In the genomic region with DNA sequence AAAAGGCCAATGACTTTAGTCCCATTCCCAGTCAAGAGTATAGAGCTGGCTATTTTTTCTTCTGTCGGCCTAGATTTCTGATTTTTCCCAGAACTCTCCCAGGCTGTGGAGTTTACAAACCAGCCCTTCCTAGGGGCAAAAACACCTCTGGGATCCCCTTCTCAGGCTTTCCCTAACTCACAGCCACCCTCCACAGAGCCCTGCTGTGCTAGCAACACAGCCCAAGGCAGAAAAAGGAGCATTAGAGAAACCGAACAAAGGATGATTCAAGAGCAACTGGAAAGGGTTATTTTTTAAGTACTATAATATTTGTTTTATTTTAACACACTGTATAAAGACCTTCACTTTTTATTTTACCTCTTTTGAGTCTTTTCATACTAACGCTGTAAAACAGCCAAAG, we compare ENCODE assay signal across 22 cellular contexts.
DNase-seq lines count a peak whose midpoint lies in the region; ATAC-seq, FAIRE-seq and TF ChIP-seq lines count a peak whose summit lies in the region.
"Had no signal": no experiment of that assay in that cellular context is flagged by ENCODE, and none has a peak within 500 bp of the region (broad histone marks: within the 10 kb centered on the region; RNA-seq: fewer than 3 reads in every experiment).

No MANE protein-coding gene starts in this region.

- H3K4me3 Mint-ChIP-seq in GM23338, result no peak overlapping the region
- H3K4me3 Mint-ChIP-seq in astrocyte (ENCODE audit: unreplicated experiment), result no peak overlapping the region
- no peak overlapping the region for H3K4me3 Mint-ChIP-seq in neural progenitor cell
- H3K4me3 Mint-ChIP-seq in HFFc6, result no peak overlapping the region
- no peak overlapping the region for H3K4me3 Mint-ChIP-seq in activated CD4-positive, alpha-beta T cell treated with anti-CD3 and anti-CD28 coated beads, Interleukin-2, amount 10 ng/mL, durations not matched to agents 24 days and 14 days

- H3F3A ChIP-seq in GM23338 (replicated peaks; ENCODE audit: low read depth), result no peaks in the 10 kb centered on the region
- H3F3A ChIP-seq in neural progenitor cell (ENCODE audit: low read depth), result peaks cover 33% of the 10 kb centered on the region

- intact Hi-C loops in posterior vena cava (cut with DNase I), result no loop called here
- intact Hi-C loops in activated CD4-positive, alpha-beta T cell treated with anti-CD3 and anti-CD28 coated beads, Interleukin-2, amount 10 ng/mL, durations not matched to agents 24 days and 14 days (cut with micrococcal nuclease), result no loop called here

- H3K4me2 ChIP-seq in GM23338 (no peak overlapping the region), astrocyte (ENCODE audit: low read length) (no peak overlapping the region), neural progenitor cell (peak overlapping the region; percentile 26)

- no peak overlapping the region for H3K9ac ChIP-seq in astrocyte (ENCODE audit: low read length)
- no peak overlapping the region for H3K9ac ChIP-seq in neural progenitor cell

- H2AFZ ChIP-seq in GM23338 (no peak overlapping the region), astrocyte (ENCODE audit: low read depth, low read length) (no peak overlapping the region), neural progenitor cell (replicated peaks) (no peak overlapping the region)

- no peaks in the 10 kb centered on the region for H3K9me3 ChIP-seq in astrocyte (ENCODE audit: insufficient read depth, low read depth, low read length)
- H3K9me3 ChIP-seq in neural progenitor cell (ENCODE audit: low read depth), result no peaks in the 10 kb centered on the region
- H3K9me3 ChIP-seq: HAP-1, MG63 had no signal

- H3K36me3 Mint-ChIP-seq in GM23338 (ENCODE audit: low read depth), result 0 out of 3 replicates have a peak, but pooled peaks cover 4% of the 10 kb centered on the region
- peaks cover 18% of the 10 kb centered on the region for H3K36me3 Mint-ChIP-seq in astrocyte (ENCODE audit: low read depth, unreplicated experiment)
- peaks cover 32% of the 10 kb centered on the region for H3K36me3 Mint-ChIP-seq in neural progenitor cell
- H3K36me3 Mint-ChIP-seq in HFFc6 (ENCODE audit: low read depth), result peaks cover 26% of the 10 kb centered on the region
- H3K36me3 Mint-ChIP-seq in activated CD4-positive, alpha-beta T cell treated with anti-CD3 and anti-CD28 coated beads, Interleukin-2, amount 10 ng/mL, durations not matched to agents 24 days and 14 days (ENCODE audit: low read depth), result no peaks in the 10 kb centered on the region

- ATAC-seq in GM23338, result peak; percentile 69

- no peaks in the 10 kb centered on the region for H3K27me3 Mint-ChIP-seq in GM23338 (ENCODE audit: insufficient read depth, low read depth, poor library complexity)
- no peaks in the 10 kb centered on the region for H3K27me3 Mint-ChIP-seq in astrocyte (ENCODE audit: low read depth, unreplicated experiment)
- no peaks in the 10 kb centered on the region for H3K27me3 Mint-ChIP-seq in neural progenitor cell (ENCODE audit: insufficient read depth, low read depth)
- H3K27me3 Mint-ChIP-seq in HFFc6 (ENCODE audit: insufficient read depth), result no peaks in the 10 kb centered on the region; the same call in 1 of the 2 replicates
- no peaks in the 10 kb centered on the region for H3K27me3 Mint-ChIP-seq in activated CD4-positive, alpha-beta T cell treated with anti-CD3 and anti-CD28 coated beads, Interleukin-2, amount 10 ng/mL, durations not matched to agents 24 days and 14 days

- H3K9me3 Mint-ChIP-seq in GM23338, result peaks cover 14% of the 10 kb centered on the region
- peaks cover 5% of the 10 kb centered on the region for H3K9me3 Mint-ChIP-seq in astrocyte (ENCODE audit: unreplicated experiment)
- H3K9me3 Mint-ChIP-seq in neural progenitor cell, result peaks cover 25% of the 10 kb centered on the region
- peaks cover 9% of the 10 kb centered on the region; the same call in 1 of the 2 replicates for H3K9me3 Mint-ChIP-seq in HFFc6
- no peaks in the 10 kb centered on the region for H3K9me3 Mint-ChIP-seq in activated CD4-positive, alpha-beta T cell treated with anti-CD3 and anti-CD28 coated beads, Interleukin-2, amount 10 ng/mL, durations not matched to agents 24 days and 14 days

- no peaks in the 10 kb centered on the region for H3K4me1 ChIP-seq in GM23338 (ENCODE audit: insufficient read depth)
- no peaks in the 10 kb centered on the region for H3K4me1 ChIP-seq in astrocyte (ENCODE audit: insufficient read depth, low read length)
- peaks cover 49% of the 10 kb centered on the region for H3K4me1 ChIP-seq in neural progenitor cell

- H3K4me3 ChIP-seq in GM23338, result no peak overlapping the region
- no peak overlapping the region for H3K4me3 ChIP-seq in astrocyte (ENCODE audit: insufficient read depth, low read depth, low read length)
- H3K4me3 ChIP-seq in neural progenitor cell, result no peak overlapping the region
- H3K4me3 ChIP-seq: HAP-1, MG63, SK-N-MC had no signal

- peaks cover 4% of the 10 kb centered on the region; the same call in 1 of the 2 replicates for H3K9me2 ChIP-seq in GM23338 (ENCODE audit: insufficient read depth)

- TF ChIP-seq CTCF in GM23338 (conservative IDR thresholded peaks at IDR 0.05; ENCODE audit: low read depth in 2 of 2), result no peak
- TF ChIP-seq CTCF in astrocyte (IDR thresholded peaks at IDR 0.05; ENCODE audit: insufficient read depth, low read depth, low read length), result no peak
- no peak for TF ChIP-seq CTCF in neural progenitor cell (IDR thresholded peaks at IDR 0.05)
- no peak for TF ChIP-seq CTCF in HFFc6 (IDR thresholded peaks at IDR 0.05)

- no peak overlapping the region for H3K27ac Mint-ChIP-seq in GM23338
- H3K27ac Mint-ChIP-seq in astrocyte (ENCODE audit: unreplicated experiment), result peak overlapping the region; percentile 9
- peak overlapping the region; percentile 73 for H3K27ac Mint-ChIP-seq in neural progenitor cell
- no peak overlapping the region for H3K27ac Mint-ChIP-seq in HFFc6
- no peak overlapping the region for H3K27ac Mint-ChIP-seq in activated CD4-positive, alpha-beta T cell treated with anti-CD3 and anti-CD28 coated beads, Interleukin-2, amount 10 ng/mL, durations not matched to agents 24 days and 14 days

- DNase-seq in GM23338 (ENCODE audit: low spot score) (no peak), astrocyte (ENCODE audit: low read depth) (no peak), foreskin melanocyte (peak; percentile 46), neural progenitor cell (ENCODE audit: low spot score) (peak; percentile 33), iPS-NIHi11 (ENCODE audit: low spot score) (no peak), HFFc6 (no peak), posterior vena cava (ENCODE audit: low spot score) (no peak)
- DNase-seq in activated CD4-positive, alpha-beta T cell treated with anti-CD3 and anti-CD28 coated beads, Interleukin-2, amount 10 ng/mL, durations not matched to agents 24 days and 14 days, result no peak
- DNase-seq: Calu3, DMS153, IMR-90, KG1, MG63, NCI-H1694, NCI-H2029 treated with DMSO at 0.1 percent for 48 hours, NCI-H446 treated with DMSO at 0.1 percent for 48 hours, NCI-H526, Right ventricle myocardium superior, RPMI8226 had no signal

- no peak for FAIRE-seq in astrocyte (lab: Jason Lieb, UNC)
- FAIRE-seq: GM18507 had no signal

- H4K20me1 ChIP-seq in GM23338 (replicated peaks; ENCODE audit: insufficient read depth) (no peaks in the 10 kb centered on the region), astrocyte (ENCODE audit: insufficient read depth, low read length) (peaks cover 12% of the 10 kb centered on the region), neural progenitor cell (ENCODE audit: low read depth) (no peaks in the 10 kb centered on the region)

- H3K4me1 Mint-ChIP-seq in GM23338 (peaks cover 3% of the 10 kb centered on the region; the same call in 2 of the 3 replicates), astrocyte (ENCODE audit: low read depth, unreplicated experiment) (peaks cover 32% of the 10 kb centered on the region), neural progenitor cell (peaks cover 35% of the 10 kb centered on the region), HFFc6 (ENCODE audit: low read depth) (peaks cover 6% of the 10 kb centered on the region; the same call in 1 of the 2 replicates)
- H3K4me1 Mint-ChIP-seq in activated CD4-positive, alpha-beta T cell treated with anti-CD3 and anti-CD28 coated beads, Interleukin-2, amount 10 ng/mL, durations not matched to agents 24 days and 14 days, result no peaks in the 10 kb centered on the region

- no peaks in the 10 kb centered on the region for H3K79me2 ChIP-seq in GM23338 (replicated peaks; ENCODE audit: insufficient read depth)
- H3K79me2 ChIP-seq in astrocyte (ENCODE audit: insufficient read depth, low read length), result peaks cover 23% of the 10 kb centered on the region
- H3K79me2 ChIP-seq in neural progenitor cell (ENCODE audit: low read depth), result peaks cover 15% of the 10 kb centered on the region

- H3K27ac ChIP-seq in GM23338 (ENCODE audit: low read depth), result no peak overlapping the region
- H3K27ac ChIP-seq in astrocyte (ENCODE audit: low read depth, low read length), result no peak overlapping the region
- H3K27ac ChIP-seq in neural progenitor cell, result peak overlapping the region; percentile 74
- H3K27ac ChIP-seq: SK-N-MC had no signal

- no peaks in the 10 kb centered on the region for H3K27me3 ChIP-seq in GM23338 (ENCODE audit: insufficient read depth)
- H3K27me3 ChIP-seq in astrocyte (ENCODE audit: insufficient read depth, low read length), result no peaks in the 10 kb centered on the region
- H3K27me3 ChIP-seq in neural progenitor cell, result no peaks in the 10 kb centered on the region
- H3K27me3 ChIP-seq: MG63 had no signal

- no peaks in the 10 kb centered on the region for H3K36me3 ChIP-seq in GM23338 (ENCODE audit: insufficient read depth)
- H3K36me3 ChIP-seq in astrocyte (ENCODE audit: insufficient read depth, low read length), result no peaks in the 10 kb centered on the region
- peaks cover 9% of the 10 kb centered on the region for H3K36me3 ChIP-seq in neural progenitor cell
- H3K36me3 ChIP-seq: HAP-1, MG63 had no signal

TF ChIP-seq in GM23338, 12 proteins besides CTCF, POLR2A, EP300 and RAD21:
- TF ChIP-seq JUNB (IDR thresholded peaks at IDR 0.05; ENCODE audit: unreplicated experiment), result no peak
TF ChIP-seq in GM23338: peak in this region for 0.

Comparison
In these comparisons a context has a peak if more than half of its experiments do, and no peak if none do; other contexts are left out.
1. DNase-seq: peak in foreskin melanocyte (single experiment) and neural progenitor cell (single experiment); none in GM23338 (single experiment), astrocyte (single experiment), iPS-NIHi11 (single experiment), HFFc6 (single experiment), posterior vena cava (single experiment) and activated CD4-positive, alpha-beta T cell treated with anti-CD3 and anti-CD28 coated beads, Interleukin-2, amount 10 ng/mL, durations not matched to agents 24 days and 14 days (single experiment).
2. H3K27ac Mint-ChIP-seq: peak in astrocyte (single experiment) and neural progenitor cell (single experiment); none in GM23338 (single experiment), HFFc6 (single experiment) and activated CD4-positive, alpha-beta T cell treated with anti-CD3 and anti-CD28 coated beads, Interleukin-2, amount 10 ng/mL, durations not matched to agents 24 days and 14 days (single experiment).